ENCODE assay signal across 3 cellular contexts in genomic region chr1:28416509-28417194, GRCh38.
TF ChIP-seq lines count a peak whose summit lies in the region.

No MANE protein-coding gene starts in this region.

TF ChIP-seq in A549, 52 proteins besides CTCF, POLR2A, EP300 and RAD21 (continued from another document):
- TF ChIP-seq GATA3 (IDR thresholded peaks at IDR 0.05; ENCODE audit: borderline replicate concordance) (no peak), RCOR1 (IDR thresholded peaks at IDR 0.05; ENCODE audit: low read depth, low read length) (no peak), HMGXB4 (CRISPR knock-in tag; IDR thresholded peaks at IDR 0.05; ENCODE audit: borderline replicate concordance) (no peak), NPAS2 (CRISPR knock-in tag; IDR thresholded peaks at IDR 0.05; ENCODE audit: borderline replicate concordance) (no peak), HOXB5 (CRISPR knock-in tag; IDR thresholded peaks at IDR 0.05) (no peak), BCL3 (IDR thresholded peaks at IDR 0.05) (no peak), CHD4 (IDR thresholded peaks at IDR 0.05; ENCODE audit: borderline replicate concordance) (no peak)

TF ChIP-seq in HCT116, 20 proteins besides CTCF, POLR2A, EP300 and RAD21 (continued from another document):
- TF ChIP-seq REST (IDR thresholded peaks at IDR 0.05; ENCODE audit: low read depth), result no peak
- TF ChIP-seq SRF (IDR thresholded peaks at IDR 0.05; ENCODE audit: low read depth), result no peak
- no peak for TF ChIP-seq SP1 (IDR thresholded peaks at IDR 0.05; ENCODE audit: low read depth)

TF ChIP-seq in SK-N-SH treated with all-trans-retinoic acid at 6 μM for 48 hours, 23 proteins besides CTCF, POLR2A, EP300 and RAD21 (continued from another document):
- TF ChIP-seq TSHZ2 (CRISPR knock-in tag; IDR thresholded peaks at IDR 0.05) (no peak), ISL1 (CRISPR knock-in tag; IDR thresholded peaks at IDR 0.05) (peak; percentile 77), RARB (CRISPR knock-in tag; IDR thresholded peaks at IDR 0.05) (no peak)
